Comparison of ENCODE assay signal across 13 cellular contexts in the genomic region with DNA sequence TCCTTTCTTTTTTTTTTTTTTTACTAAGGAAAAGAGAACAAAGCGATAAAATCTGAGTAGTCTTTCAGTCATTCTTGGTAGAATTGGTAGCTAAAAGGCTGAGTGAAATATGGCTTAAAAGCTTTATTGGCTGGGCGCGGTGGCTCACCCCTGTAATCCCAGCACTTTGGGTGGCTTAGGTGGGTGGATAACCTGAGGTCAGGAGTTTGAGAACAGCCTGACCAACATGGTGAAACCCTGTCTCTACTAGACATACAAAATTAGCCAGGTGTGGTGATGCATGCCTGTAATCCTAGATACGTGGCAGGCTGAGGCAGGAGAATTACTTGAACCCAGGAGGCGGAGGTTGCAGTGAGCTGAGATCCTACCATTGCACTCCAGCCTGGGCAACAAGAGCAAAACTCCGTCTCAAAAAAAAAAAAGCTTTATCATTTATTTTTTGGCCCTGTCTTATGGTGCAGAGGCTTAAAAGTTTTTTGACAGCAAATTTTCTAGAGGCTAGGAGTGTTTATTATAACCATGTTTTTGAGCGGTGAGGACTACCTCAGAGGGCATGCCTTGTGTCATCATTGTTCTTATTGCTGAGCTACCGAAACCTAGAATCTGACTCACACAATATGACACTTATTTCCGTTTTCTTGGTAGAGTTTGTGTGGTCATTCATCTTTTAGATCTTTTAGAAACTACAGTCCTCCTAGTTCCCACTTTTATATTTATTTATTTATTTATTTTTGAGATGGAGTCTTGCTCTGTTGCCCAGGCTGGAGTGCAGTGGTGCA. TPM values are rescaled to one million over a fixed set of nuclear protein-coding genes. Genes with fewer than 3 reads are reported as not detected.
DNase-seq lines count a peak whose midpoint lies in the region; ATAC-seq and TF ChIP-seq lines count a peak whose summit lies in the region.
"Had no signal": no experiment of that assay in that cellular context is flagged by ENCODE, and none has a peak within 500 bp of the region (broad histone marks: within the 10 kb centered on the region; RNA-seq: fewer than 3 reads in every experiment).

No MANE protein-coding gene starts in this region.

- H3K36me3 Mint-ChIP-seq in activated T-cell treated with anti-CD3 and anti-CD28 coated beads, Interleukin-2, amount 50 U/mL, for 72 hours (ENCODE audit: insufficient read depth in 2 of 2): no peaks in the 10 kb centered on the region

- ATAC-seq in activated T-cell treated with anti-CD3 and anti-CD28 coated beads, Interleukin-2, amount 50 U/mL, for 72 hours (replicated peaks in 1 of 2): peak; percentile 86 to 94
- ATAC-seq in RWPE2 (ENCODE audit: low read depth) (peak; percentile 40; the same call in 1 of the 3 replicates), HG02610 (IDR thresholded peaks at IDR 0.05; ENCODE audit: unreplicated experiment) (no peak)
- ATAC-seq: body of pancreas had no signal

- TF ChIP-seq CTCF in RWPE2 (IDR thresholded peaks at IDR 0.05; ENCODE audit: poor library complexity, severe bottlenecking): no peak
- TF ChIP-seq CTCF in fibroblast of pulmonary artery (IDR thresholded peaks at IDR 0.05; ENCODE audit: low read length, missing control alignments): no peak

- H3K9me3 Mint-ChIP-seq in activated T-cell treated with anti-CD3 and anti-CD28 coated beads, Interleukin-2, amount 50 U/mL, for 72 hours: no peaks in the 10 kb centered on the region

- H3K27me3 ChIP-seq in RWPE2 (ENCODE audit: insufficient read depth, poor library complexity, severe bottlenecking): no peaks in the 10 kb centered on the region
- H3K27me3 ChIP-seq: body of pancreas had no signal

- H3K27me3 Mint-ChIP-seq in activated T-cell treated with anti-CD3 and anti-CD28 coated beads, Interleukin-2, amount 50 U/mL, for 72 hours (ENCODE audit: low read depth): no peaks in the 10 kb centered on the region

- H3K4me1 ChIP-seq in RWPE2 (ENCODE audit: insufficient read depth, poor library complexity, severe bottlenecking): peaks cover 14% of the 10 kb centered on the region

- no peaks in the 10 kb centered on the region for H3K9me3 ChIP-seq in RWPE2 (ENCODE audit: severe bottlenecking)
- H3K9me3 ChIP-seq: body of pancreas had no signal

- H3K36me3 ChIP-seq in RWPE2 (ENCODE audit: low read depth): peaks cover 6% of the 10 kb centered on the region

- no peak for DNase-seq in activated T-cell treated with anti-CD3 and anti-CD28 coated beads, Interleukin-2, amount 50 U/mL, for 72 hours
- DNase-seq in activated T-cell treated with anti-CD3 and anti-CD28 coated beads, Interleukin-2, amount 50 U/mL, for 1 hour: no peak
- DNase-seq in RWPE2 (ENCODE audit: low spot score) (no peak), fibroblast of pulmonary artery (ENCODE audit: low read depth) (peak; percentile 56), stromal cell of bone marrow (ENCODE audit: low read depth) (peak; percentile 17), NCI-H2029 (lab: John Stamatoyannopoulos, UW) (no peak), cortex of kidney (lab: John Stamatoyannopoulos, UW) (no peak)
- DNase-seq: body of pancreas; GDM1; left cardiac atrium; nucleus accumbens; stimulated activated CD4-positive, alpha-beta T cell treated with anti-CD3 and anti-CD28 coated beads, Interleukin-2, amount 100 ng/mL, for 24 hours had no signal

- no peak overlapping the region for H3K27ac Mint-ChIP-seq in activated T-cell treated with anti-CD3 and anti-CD28 coated beads, Interleukin-2, amount 50 U/mL, for 72 hours

- no peak overlapping the region for H3K4me3 Mint-ChIP-seq in activated T-cell treated with anti-CD3 and anti-CD28 coated beads, Interleukin-2, amount 50 U/mL, for 72 hours

- peaks cover 18% of the 10 kb centered on the region for H3K4me1 Mint-ChIP-seq in activated T-cell treated with anti-CD3 and anti-CD28 coated beads, Interleukin-2, amount 50 U/mL, for 72 hours (ENCODE audit: low read depth)

- H3K4me3 ChIP-seq in RWPE2 (ENCODE audit: severe bottlenecking) (no peak overlapping the region), fibroblast of pulmonary artery (replicated peaks; ENCODE audit: low read depth, low read length) (no peak overlapping the region)
- H3K4me3 ChIP-seq: body of pancreas had no signal

- H3K27ac ChIP-seq in RWPE2 (ENCODE audit: poor library complexity, severe bottlenecking): peak overlapping the region; percentile 9
- H3K27ac ChIP-seq: body of pancreas had no signal

RNA-seq across cellular contexts. Expression of gene KIF1B, which starts 41.1 kb away (rescaled TPM):
- total RNA-seq in activated T-cell treated with anti-CD3 and anti-CD28 coated beads, Interleukin-2, amount 50 U/mL, for 72 hours: 10 to 100 TPM; 12.5 to 16.6 TPM

Comparison
In these comparisons a context has a peak if more than half of its experiments do, and no peak if none do; other contexts are left out.
1. DNase-seq: peak in fibroblast of pulmonary artery (single experiment) and stromal cell of bone marrow (single experiment); none in activated T-cell treated with anti-CD3 and anti-CD28 coated beads, Interleukin-2, amount 50 U/mL, for 72 hours (0 of 2), activated T-cell treated with anti-CD3 and anti-CD28 coated beads, Interleukin-2, amount 50 U/mL, for 1 hour (single experiment), RWPE2 (single experiment), NCI-H2029 (single experiment) and cortex of kidney (single experiment).